ENCODE assay signal across 11 cellular contexts in the genomic region with DNA sequence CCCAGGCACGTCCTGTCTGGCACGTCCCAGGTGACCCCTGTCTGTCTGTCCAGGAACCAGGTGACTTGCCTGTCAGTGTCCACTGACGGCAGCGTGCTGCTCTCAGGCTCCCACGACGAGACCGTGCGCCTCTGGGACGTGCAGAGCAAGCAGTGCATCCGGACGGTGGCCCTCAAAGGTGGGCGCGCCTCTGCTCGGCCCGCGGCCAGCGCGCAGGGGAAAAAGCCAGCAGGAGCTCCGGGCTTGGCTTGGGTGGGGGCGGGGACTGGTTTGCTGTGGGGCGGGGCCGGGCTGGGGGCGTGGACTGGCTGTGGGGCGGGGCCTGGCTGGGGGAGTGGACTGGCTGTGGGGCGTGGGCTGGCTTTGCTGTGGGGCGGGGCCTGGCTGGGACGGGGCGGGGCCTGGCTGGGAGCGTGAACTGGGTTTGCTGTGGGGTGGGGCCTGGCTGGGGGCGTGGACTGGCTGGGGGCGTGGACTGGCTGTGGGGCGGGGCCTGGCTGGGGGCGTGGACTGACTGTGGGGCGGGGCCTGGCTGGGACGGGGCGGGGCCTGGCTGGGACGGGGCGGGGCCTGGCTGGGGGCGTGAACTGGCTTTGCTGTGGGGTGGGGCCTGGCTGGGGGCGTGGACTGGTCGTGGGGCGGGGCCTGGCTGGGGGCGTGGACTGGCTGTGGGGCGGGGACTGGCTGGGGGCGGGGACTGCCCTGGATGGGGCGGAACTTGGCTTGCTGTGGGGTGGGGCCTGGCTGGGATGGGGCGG. TPM values are rescaled to one million over a fixed set of nuclear protein-coding genes. Genes with fewer than 3 reads are reported as not detected.
DNase-seq lines count a peak whose midpoint lies in the region; ATAC-seq and TF ChIP-seq lines count a peak whose summit lies in the region.
"Had no signal": no experiment of that assay in that cellular context is flagged by ENCODE, and none has a peak within 500 bp of the region (broad histone marks: within the 10 kb centered on the region; RNA-seq: fewer than 3 reads in every experiment).

No MANE protein-coding gene starts in this region.

- POLR2A ChIA-PET in activated CD4-positive, alpha-beta T cell treated with anti-CD3 and anti-CD28 coated beads, Interleukin-2, amount 10 ng/mL, durations not matched to agents 7 days and 5 days (lab: Charles Lee): no interaction called here

- no peak overlapping the region for H3K27ac Mint-ChIP-seq in activated CD4-positive, alpha-beta T cell treated with anti-CD3 and anti-CD28 coated beads, Interleukin-2, amount 10 ng/mL, durations not matched to agents 7 days and 5 days

- H3K36me3 Mint-ChIP-seq in activated CD4-positive, alpha-beta T cell treated with anti-CD3 and anti-CD28 coated beads, Interleukin-2, amount 10 ng/mL, durations not matched to agents 7 days and 5 days (ENCODE audit: low read depth): peaks cover 7% of the 10 kb centered on the region

- CTCF ChIA-PET in activated CD4-positive, alpha-beta T cell treated with anti-CD3 and anti-CD28 coated beads, Interleukin-2, amount 10 ng/mL, durations not matched to agents 7 days and 5 days (lab: Charles Lee): no interaction called here

- DNase-seq in HUDEP-2 (lab: John Stamatoyannopoulos, UW; ENCODE audit: unreplicated experiment in 76 of 76): peak in 55 of 76 experiments; percentile 8 to 92 (median 73)
- peak; percentile 57 for DNase-seq in activated CD4-positive, alpha-beta T cell treated with anti-CD3 and anti-CD28 coated beads, Interleukin-2, amount 10 ng/mL, durations not matched to agents 7 days and 5 days
- peak; percentile 74 for DNase-seq in epithelial cell of esophagus (ENCODE audit: low read depth)
- peak; percentile 28 to 67 (median 51) for DNase-seq in stimulated activated CD4-positive, alpha-beta T cell treated with anti-CD3 and anti-CD28 coated beads, TNF-alpha, amount 100 ng/mL, for 24 hours (ENCODE audit: low read depth in 3 of 3)
- DNase-seq in inferior parietal cortex (ENCODE audit: extremely low spot score): no peak
- DNase-seq in hippocampal formation (lab: John Stamatoyannopoulos, UW): no peak

- ATAC-seq in HG03139 (IDR thresholded peaks at IDR 0.05; ENCODE audit: unreplicated experiment): no peak
- ATAC-seq in HG03108 (IDR thresholded peaks at IDR 0.05; ENCODE audit: unreplicated experiment): no peak

- peaks cover 6% of the 10 kb centered on the region for H3K4me1 Mint-ChIP-seq in activated CD4-positive, alpha-beta T cell treated with anti-CD3 and anti-CD28 coated beads, Interleukin-2, amount 10 ng/mL, durations not matched to agents 7 days and 5 days

- H3K4me3 Mint-ChIP-seq in activated CD4-positive, alpha-beta T cell treated with anti-CD3 and anti-CD28 coated beads, Interleukin-2, amount 10 ng/mL, durations not matched to agents 7 days and 5 days: no peak overlapping the region

- no peak overlapping the region for H3K4me3 ChIP-seq in epithelial cell of esophagus (ENCODE audit: low read length)
- H3K4me3 ChIP-seq: thoracic aorta had no signal

- peaks cover 2% of the 10 kb centered on the region for H3K27me3 Mint-ChIP-seq in activated CD4-positive, alpha-beta T cell treated with anti-CD3 and anti-CD28 coated beads, Interleukin-2, amount 10 ng/mL, durations not matched to agents 7 days and 5 days

- no peak for TF ChIP-seq CTCF in epithelial cell of esophagus (IDR thresholded peaks at IDR 0.05; ENCODE audit: insufficient read depth, low read depth, low read length, missing control alignments)

- H3K9me3 Mint-ChIP-seq in activated CD4-positive, alpha-beta T cell treated with anti-CD3 and anti-CD28 coated beads, Interleukin-2, amount 10 ng/mL, durations not matched to agents 7 days and 5 days: no peaks in the 10 kb centered on the region

RNA-seq across cellular contexts. Expression of a gene that starts 7.2 kb away (rescaled TPM):
- total RNA-seq in activated CD4-positive, alpha-beta T cell treated with anti-CD3 and anti-CD28 coated beads, Interleukin-2, amount 10 ng/mL, durations not matched to agents 7 days and 5 days: 10 to 100 TPM; 39.2 to 49.2 TPM

RNA-seq across cellular contexts. Expression of a gene that starts 8.9 kb away (rescaled TPM):
- not detected for total RNA-seq in activated CD4-positive, alpha-beta T cell treated with anti-CD3 and anti-CD28 coated beads, Interleukin-2, amount 10 ng/mL, durations not matched to agents 7 days and 5 days
- total RNA-seq: HT1080 had no signal

RNA-seq across cellular contexts. Expression of a gene that starts 29.6 kb away (rescaled TPM):
- total RNA-seq in activated CD4-positive, alpha-beta T cell treated with anti-CD3 and anti-CD28 coated beads, Interleukin-2, amount 10 ng/mL, durations not matched to agents 7 days and 5 days: 100 to 1,000 TPM; 183 to 195 TPM

RNA-seq across cellular contexts. Expression of a gene that starts 30.0 kb away (rescaled TPM):
- not detected for total RNA-seq in activated CD4-positive, alpha-beta T cell treated with anti-CD3 and anti-CD28 coated beads, Interleukin-2, amount 10 ng/mL, durations not matched to agents 7 days and 5 days
- total RNA-seq: glomerular endothelial cell, HT1080, thoracic aorta had no signal

RNA-seq across cellular contexts. Expression of a gene that starts 35.1 kb away (rescaled TPM):
- total RNA-seq in activated CD4-positive, alpha-beta T cell treated with anti-CD3 and anti-CD28 coated beads, Interleukin-2, amount 10 ng/mL, durations not matched to agents 7 days and 5 days: 100 to 1,000 TPM; 558 to 580 TPM

Comparison
In these comparisons a context has a peak if more than half of its experiments do, and no peak if none do; other contexts are left out.
1. DNase-seq: peak in HUDEP-2 (55 of 76), activated CD4-positive, alpha-beta T cell treated with anti-CD3 and anti-CD28 coated beads, Interleukin-2, amount 10 ng/mL, durations not matched to agents 7 days and 5 days (single experiment), epithelial cell of esophagus (single experiment) and stimulated activated CD4-positive, alpha-beta T cell treated with anti-CD3 and anti-CD28 coated beads, TNF-alpha, amount 100 ng/mL, for 24 hours (3 of 3); none in inferior parietal cortex (single experiment) and hippocampal formation (0 of 2).